In genomic region chr14:49692191-49692757, GRCh38 we compare ENCODE assay signal across 8 cellular contexts. TPM values are rescaled to one million over a fixed set of nuclear protein-coding genes. Genes with fewer than 3 reads are reported as not detected.
DNase-seq lines count a peak whose midpoint lies in the region; ATAC-seq, FAIRE-seq and TF ChIP-seq lines count a peak whose summit lies in the region.

No MANE protein-coding gene starts in this region.

- no peak for TF ChIP-seq POLR2A in GM12891 (IDR thresholded peaks at IDR 0.05; ENCODE audit: low read depth, low read length)

- no peaks in the 10 kb centered on the region for H3K9me3 ChIP-seq in muscle layer of colon (ENCODE audit: low read length)

- H3K9ac ChIP-seq in muscle layer of colon (ENCODE audit: low read length) = peak overlapping the region; percentile 59

- H3K4me1 ChIP-seq in muscle layer of colon (ENCODE audit: insufficient read depth, low read length) = peaks cover 20% of the 10 kb centered on the region

- H3K27ac ChIP-seq in muscle layer of colon (ENCODE audit: low read depth, low read length) = peak overlapping the region; percentile 86

- DNase-seq in stimulated activated naive CD8-positive, alpha-beta T cell treated with anti-CD3 and anti-CD28 coated beads, Interleukin-15, Interleukin-2, amounts not matched to agents 100 U/mL and 50 U/mL, for 24 hours = no peak
- peak in 1 of 2 donors; percentile 22 for DNase-seq in cardiac fibroblast (ENCODE audit: low read depth in 2 of 2)
- no peak for DNase-seq in cortex of kidney (lab: John Stamatoyannopoulos, UW)
- DNase-seq in GM12891 (ENCODE audit: insufficient read length, low spot score) = no peak

- H3K9me3 Mint-ChIP-seq in stimulated activated naive CD8-positive, alpha-beta T cell treated with anti-CD3 and anti-CD28 coated beads, Interleukin-15, Interleukin-2, amounts not matched to agents 100 ng/mL and 50 ng/mL, for 24 hours = no peaks in the 10 kb centered on the region

- H3K4me1 Mint-ChIP-seq in stimulated activated naive CD8-positive, alpha-beta T cell treated with anti-CD3 and anti-CD28 coated beads, Interleukin-15, Interleukin-2, amounts not matched to agents 100 ng/mL and 50 ng/mL, for 24 hours (ENCODE audit: low read depth) = peaks cover 36% of the 10 kb centered on the region

- H3K36me3 ChIP-seq in muscle layer of colon (ENCODE audit: insufficient read depth, low read length) = no peaks in the 10 kb centered on the region

- no peaks in the 10 kb centered on the region for H3K36me3 Mint-ChIP-seq in stimulated activated naive CD8-positive, alpha-beta T cell treated with anti-CD3 and anti-CD28 coated beads, Interleukin-15, Interleukin-2, amounts not matched to agents 100 ng/mL and 50 ng/mL, for 24 hours (ENCODE audit: low read depth)

- H3K27me3 ChIP-seq in muscle layer of colon (ENCODE audit: control insufficient read depth in 1 of 2, insufficient read depth in 2 of 2, low read length in 2 of 2) = no peaks in the 10 kb centered on the region

- peak overlapping the region; percentile 80 for H3K4me3 Mint-ChIP-seq in stimulated activated naive CD8-positive, alpha-beta T cell treated with anti-CD3 and anti-CD28 coated beads, Interleukin-15, Interleukin-2, amounts not matched to agents 100 ng/mL and 50 ng/mL, for 24 hours

- H3K27ac Mint-ChIP-seq in stimulated activated naive CD8-positive, alpha-beta T cell treated with anti-CD3 and anti-CD28 coated beads, Interleukin-15, Interleukin-2, amounts not matched to agents 100 ng/mL and 50 ng/mL, for 24 hours = peak overlapping the region; percentile 70

- no peak for ATAC-seq in stimulated activated naive CD8-positive, alpha-beta T cell treated with anti-CD3 and anti-CD28 coated beads, Interleukin-15, Interleukin-2, amounts not matched to agents 100 U/mL and 50 U/mL, for 24 hours
- ATAC-seq in HG03460 (IDR thresholded peaks at IDR 0.05; ENCODE audit: unreplicated experiment) (no peak), GM19452 (IDR thresholded peaks at IDR 0.05; ENCODE audit: unreplicated experiment) (no peak)

- TF ChIP-seq CTCF in cardiac fibroblast (IDR thresholded peaks at IDR 0.05; ENCODE audit: low read depth, low read length) = no peak

- no peak for FAIRE-seq in GM12891 (lab: Jason Lieb, UNC)

- H3K4me3 ChIP-seq in cardiac fibroblast (replicated peaks in 1 of 2; ENCODE audit: low read depth in 2 of 2, low read length in 2 of 2) (peak overlapping the region; percentile 57 to 71), muscle layer of colon (ENCODE audit: low read depth in 1 of 2, low read length in 2 of 2) (peak overlapping the region; percentile 56 to 68)

- no peaks in the 10 kb centered on the region for H3K27me3 Mint-ChIP-seq in stimulated activated naive CD8-positive, alpha-beta T cell treated with anti-CD3 and anti-CD28 coated beads, Interleukin-15, Interleukin-2, amounts not matched to agents 100 ng/mL and 50 ng/mL, for 24 hours

TF ChIP-seq in GM12891, 5 proteins besides CTCF, POLR2A, EP300 and RAD21:
- no peak for TF ChIP-seq SPI1 (IDR thresholded peaks at IDR 0.05; ENCODE audit: low read depth, low read length)
- no peak for TF ChIP-seq TAF1 (IDR thresholded peaks at IDR 0.05; ENCODE audit: low read depth, low read length)
- no peak for TF ChIP-seq POU2F2 (IDR thresholded peaks at IDR 0.05; ENCODE audit: low read depth, low read length)
- TF ChIP-seq POLR2AphosphoS5 (IDR thresholded peaks at IDR 0.05; ENCODE audit: low read depth, low read length) = no peak
- no peak for TF ChIP-seq PAX5 (IDR thresholded peaks at IDR 0.05; ENCODE audit: insufficient read depth, low read length, severe bottlenecking)

RNA-seq across cellular contexts. Expression of gene KLHDC1, which starts 0.6 kb away (rescaled TPM):
- polyA plus RNA-seq in GM12891 (2012; ENCODE audit: low read depth, missing spikeins) = 0.82 TPM

RNA-seq across cellular contexts. Expression of gene POLE2, which starts 4.3 kb away (rescaled TPM):
- polyA plus RNA-seq in GM12891 (2012; ENCODE audit: low read depth, missing spikeins) = 11.9 TPM

RNA-seq across cellular contexts. Expression of gene DNAAF2, which starts 57.2 kb away (rescaled TPM):
- polyA plus RNA-seq in GM12891 (2012; ENCODE audit: low read depth, missing spikeins) = 4.4 TPM
